8 cellular contexts compared by ENCODE assay signal in the genomic region with DNA sequence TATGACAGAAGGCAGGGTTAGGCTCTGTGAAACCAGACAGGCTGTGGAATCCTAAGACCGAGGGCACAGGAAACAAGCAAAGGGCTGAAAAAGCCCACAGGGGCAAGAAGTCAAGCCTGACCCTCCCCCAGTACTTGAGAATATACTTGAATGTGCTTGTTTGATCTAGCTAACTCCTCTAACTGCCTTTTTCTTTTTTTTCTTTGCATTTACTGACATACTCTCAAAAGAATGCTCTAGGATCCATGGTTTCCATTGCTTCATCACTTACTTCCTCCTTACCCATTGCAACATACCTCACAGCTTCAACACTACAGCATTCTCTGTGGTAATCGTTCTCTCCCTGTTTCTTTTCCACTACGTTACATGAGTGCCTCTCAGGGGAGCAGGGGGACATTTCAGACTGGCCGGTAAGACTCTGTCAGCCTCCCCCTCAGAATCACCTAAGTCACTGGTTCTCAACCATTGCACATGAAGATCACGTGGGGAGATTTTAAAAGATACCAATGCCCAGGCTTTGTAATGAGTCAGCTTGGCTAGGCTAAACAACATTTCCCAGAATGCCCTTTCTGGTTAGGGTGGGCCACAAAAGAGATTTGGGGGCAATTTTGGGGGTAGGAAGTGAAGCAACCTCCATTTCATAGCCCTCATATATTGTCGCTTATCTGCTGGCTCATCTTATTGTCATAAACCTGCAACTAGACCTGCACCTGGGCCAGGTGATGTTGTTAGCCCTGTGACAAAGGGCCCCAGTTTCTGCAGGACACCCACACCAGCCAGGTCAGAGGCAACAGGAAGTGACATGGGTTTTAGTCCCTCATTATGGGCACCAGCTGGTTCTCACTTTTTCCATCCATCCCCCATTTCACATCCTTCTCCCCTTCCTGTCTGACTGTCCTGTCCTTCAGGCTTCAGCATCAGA. TPM values are rescaled to one million over a fixed set of nuclear protein-coding genes. Genes with fewer than 3 reads are reported as not detected.
DNase-seq lines count a peak whose midpoint lies in the region; ATAC-seq and TF ChIP-seq lines count a peak whose summit lies in the region.

No MANE protein-coding gene starts in this region.

- no peaks in the 10 kb centered on the region for H3K9me3 Mint-ChIP-seq in CD8-positive, alpha-beta T cell
- peaks cover 0 to 2% of the 10 kb centered on the region in 2 donors for H3K9me3 Mint-ChIP-seq in activated T-cell treated with anti-CD3 and anti-CD28 coated beads, Interleukin-2, amount 50 U/mL, for 72 hours

- no peak overlapping the region for H3K27ac ChIP-seq in CD8-positive, alpha-beta T cell (ENCODE audit: low read depth, low read length)
- peak overlapping the region; percentile 54 to 88 (median 68) for H3K27ac ChIP-seq in stomach

- no peak overlapping the region for H3K4me3 ChIP-seq in CD8-positive, alpha-beta T cell (ENCODE audit: low read depth, low read length)
- no peak overlapping the region for H3K4me3 ChIP-seq in stomach

- peaks cover 59% of the 10 kb centered on the region for H3K4me1 Mint-ChIP-seq in CD8-positive, alpha-beta T cell (ENCODE audit: low read depth)
- H3K4me1 Mint-ChIP-seq in activated T-cell treated with anti-CD3 and anti-CD28 coated beads, Interleukin-2, amount 50 U/mL, for 72 hours (ENCODE audit: low read depth): peaks cover 86% of the 10 kb centered on the region

- no peaks in the 10 kb centered on the region for H3K27me3 ChIP-seq in CD8-positive, alpha-beta T cell (ENCODE audit: insufficient read depth, low read length)
- no peaks in the 10 kb centered on the region for H3K27me3 ChIP-seq in stomach

- POLR2A ChIA-PET in CD8-positive, alpha-beta T cell (lab: Charles Lee): interaction anchor here (0.6 to 1.7 kb wide), 5 partner anchors 16 to 61 kb away, joined by 3 to 7 read pairs (median 4); a partner anchor contains a TSS

- H3K36me3 ChIP-seq in CD8-positive, alpha-beta T cell (ENCODE audit: insufficient read depth, low read length): no peaks in the 10 kb centered on the region
- H3K36me3 ChIP-seq in stomach: peaks cover 5 to 50% (median 40%) of the 10 kb centered on the region in 4 donors

- peak overlapping the region; percentile 85 for H3K27ac Mint-ChIP-seq in CD8-positive, alpha-beta T cell
- peak overlapping the region; percentile 92 for H3K27ac Mint-ChIP-seq in activated T-cell treated with anti-CD3 and anti-CD28 coated beads, Interleukin-2, amount 50 U/mL, for 72 hours

- peak; percentile 27 for ATAC-seq in CD8-positive, alpha-beta T cell
- peak; percentile 77 to 82 for ATAC-seq in activated T-cell treated with anti-CD3 and anti-CD28 coated beads, Interleukin-2, amount 50 U/mL, for 72 hours (replicated peaks in 1 of 2)
- ATAC-seq in left ventricle myocardium superior (peak; percentile 74), HG02870 (IDR thresholded peaks at IDR 0.05; ENCODE audit: unreplicated experiment) (no peak)

- DNase-seq in CD8-positive, alpha-beta T cell: peak in 2 of 7 experiments; percentile 25 to 29
- peak; percentile 55 for DNase-seq in GM20000 (ENCODE audit: low spot score)
- peak; percentile 97 to 98 for DNase-seq in Kasumi-1 (lab: John Stamatoyannopoulos, UW)
- DNase-seq in activated T-cell treated with anti-CD3 and anti-CD28 coated beads, Interleukin-2, amount 50 U/mL, for 72 hours: peak; percentile 56 to 58
- no peak for DNase-seq in left ventricle myocardium superior
- no peak for DNase-seq in stomach
- DNase-seq in GM19240 (ENCODE audit: insufficient read length, low spot score): no peak

- intact Hi-C loops in CD8-positive, alpha-beta T cell (cut with DNase I, micrococcal nuclease): loop anchor here in 1 of 2 experiments (2.0 to 5.0 kb wide), 2 partner anchors 19 to 36 kb away; no protein-coding TSS in a partner anchor
- intact Hi-C loops in left ventricle myocardium superior (cut with micrococcal nuclease) (no loop called here), stomach (cut with DNase I; ENCODE audit: low total_unique reads) (loop anchor here (10.0 kb wide), 1 partner anchor 213 kb away; no protein-coding TSS in a partner anchor)

- TF ChIP-seq EP300 in stomach (IDR thresholded peaks at IDR 0.05): no peak

- H3K36me3 Mint-ChIP-seq in CD8-positive, alpha-beta T cell: peaks cover 24% of the 10 kb centered on the region
- peaks cover 26 to 39% of the 10 kb centered on the region in 2 donors for H3K36me3 Mint-ChIP-seq in activated T-cell treated with anti-CD3 and anti-CD28 coated beads, Interleukin-2, amount 50 U/mL, for 72 hours (ENCODE audit: insufficient read depth in 2 of 2)

- TF ChIP-seq POLR2A in stomach (IDR thresholded peaks at IDR 0.05): no peak

- 59 to 77% (median 70%) methylated on average over 6 of the region's 6 CpGs for WGBS in stomach, 5 donors

- H3K27me3 Mint-ChIP-seq in CD8-positive, alpha-beta T cell (ENCODE audit: low read depth): no peaks in the 10 kb centered on the region
- no peaks in the 10 kb centered on the region for H3K27me3 Mint-ChIP-seq in activated T-cell treated with anti-CD3 and anti-CD28 coated beads, Interleukin-2, amount 50 U/mL, for 72 hours (ENCODE audit: low read depth)

- no peak for TF ChIP-seq CTCF in CD8-positive, alpha-beta T cell (IDR thresholded peaks at IDR 0.05)
- TF ChIP-seq CTCF in GM20000 (IDR thresholded peaks at IDR 0.05; ENCODE audit: extremely low read depth, missing control alignments): no peak
- no peak for TF ChIP-seq CTCF in stomach (IDR thresholded peaks at IDR 0.05)

- H3K4me1 ChIP-seq in CD8-positive, alpha-beta T cell (ENCODE audit: insufficient read depth, low read length): peaks cover 52% of the 10 kb centered on the region
- H3K4me1 ChIP-seq in stomach: peaks cover 21 to 93% (median 26%) of the 10 kb centered on the region in 4 donors

- peak overlapping the region; percentile 0 for H3K4me3 Mint-ChIP-seq in CD8-positive, alpha-beta T cell
- peak overlapping the region; percentile 67 to 70 for H3K4me3 Mint-ChIP-seq in activated T-cell treated with anti-CD3 and anti-CD28 coated beads, Interleukin-2, amount 50 U/mL, for 72 hours

- CTCF ChIA-PET in CD8-positive, alpha-beta T cell (lab: Charles Lee): interaction anchor here (1.7 to 7.1 kb wide), 2 partner anchors 35 to 70 kb away, joined by 4 to 61 read pairs; no protein-coding TSS in a partner anchor

- no peaks in the 10 kb centered on the region for H3K9me3 ChIP-seq in CD8-positive, alpha-beta T cell (ENCODE audit: low read length)
- H3K9me3 ChIP-seq in stomach: no peaks in the 10 kb centered on the region

RNA-seq across cellular contexts. Expression of a gene that starts 24.6 kb away (rescaled TPM):
- total RNA-seq in CD8-positive, alpha-beta T cell: 100 to 1,000 TPM; 181 to 186 TPM
- total RNA-seq in activated T-cell treated with anti-CD3 and anti-CD28 coated beads, Interleukin-2, amount 50 U/mL, for 72 hours: 100 to 1,000 TPM; 181 to 207 TPM
- total RNA-seq in left ventricle myocardium superior: 47.0 TPM
- 100 to 1,000 TPM in 2 of 5 donors, 10 to 100 TPM in 3; 22.2 to 115 (median 39.4) TPM for total RNA-seq in stomach
- 100 to 1,000 TPM in 1 of 3 donors, 10 to 100 TPM in 2; 84.9 to 187 (median 90.2) TPM for polyA plus RNA-seq in stomach

Comparison
In these comparisons a context has a peak if more than half of its experiments do, and no peak if none do; other contexts are left out.
1. DNase-seq: peak in GM20000 (single experiment), Kasumi-1 (2 of 2) and activated T-cell treated with anti-CD3 and anti-CD28 coated beads, Interleukin-2, amount 50 U/mL, for 72 hours (2 of 2); none in left ventricle myocardium superior (single experiment), stomach (single experiment) and GM19240 (single experiment).